In the genomic region with DNA sequence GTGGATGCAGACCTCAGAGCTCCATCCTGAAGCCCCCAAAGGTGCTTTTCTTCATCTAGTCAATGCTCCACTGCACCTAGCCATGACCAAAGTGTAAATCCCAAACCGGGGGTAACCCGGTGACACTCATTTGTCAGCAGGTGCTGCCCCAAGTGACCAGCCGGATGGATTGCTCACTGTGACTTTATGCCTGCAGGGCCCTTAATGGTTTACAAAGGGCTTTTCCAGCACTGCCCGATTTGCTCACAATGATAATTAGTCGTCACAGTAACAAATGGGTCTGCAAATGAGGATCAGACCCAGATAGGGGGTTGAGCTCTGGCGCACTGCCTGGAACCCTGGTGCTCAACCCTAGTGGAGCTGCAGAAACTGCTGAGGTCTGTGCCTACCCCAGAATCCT, we compare ENCODE assay signal across 13 cellular contexts. TPM values are rescaled to one million over a fixed set of nuclear protein-coding genes. Genes with fewer than 3 reads are reported as not detected.
DNase-seq lines count a peak whose midpoint lies in the region; ATAC-seq lines count a peak whose summit lies in the region.
"Had no signal": no experiment of that assay in that cellular context is flagged by ENCODE, and none has a peak within 500 bp of the region (broad histone marks: within the 10 kb centered on the region; RNA-seq: fewer than 3 reads in every experiment).

No MANE protein-coding gene starts in this region.

- no peaks in the 10 kb centered on the region for H3K27me3 Mint-ChIP-seq in activated CD4-positive, alpha-beta memory T cell treated with anti-CD3 and anti-CD28 coated beads, Interleukin-2, amount 10 ng/mL, durations not matched to agents 7 days and 5 days

- no peak overlapping the region for H3K4me3 Mint-ChIP-seq in activated CD4-positive, alpha-beta memory T cell treated with anti-CD3 and anti-CD28 coated beads, Interleukin-2, amount 10 ng/mL, durations not matched to agents 7 days and 5 days

- CTCF ChIA-PET in activated CD4-positive, alpha-beta memory T cell treated with anti-CD3 and anti-CD28 coated beads, Interleukin-2, amount 10 ng/mL, durations not matched to agents 7 days and 5 days (lab: Charles Lee) = interaction anchor here (0.6 to 6.6 kb wide), 3 partner anchors 9 to 29 kb away, joined by 3 to 35 read pairs (median 3); no protein-coding TSS in a partner anchor

- H3K36me3 Mint-ChIP-seq in activated CD4-positive, alpha-beta memory T cell treated with anti-CD3 and anti-CD28 coated beads, Interleukin-2, amount 10 ng/mL, durations not matched to agents 7 days and 5 days (ENCODE audit: low read depth) = peaks cover 46% of the 10 kb centered on the region

- peak; percentile 50 for DNase-seq in activated CD8-positive, alpha-beta memory T cell treated with anti-CD3 and anti-CD28 coated beads, Interleukin-2, amount 50 U/mL, for 48 hours
- DNase-seq in activated CD8-positive, alpha-beta memory T cell treated with anti-CD3 and anti-CD28 coated beads, Interleukin-2, amount 50 U/mL, for 4 hours = no peak
- DNase-seq in M059J (ENCODE audit: low read depth) = peak; percentile 22
- DNase-seq in activated CD4-positive, alpha-beta memory T cell treated with anti-CD3 and anti-CD28 coated beads, Interleukin-2, amount 10 ng/mL, durations not matched to agents 7 days and 5 days = peak; percentile 15
- DNase-seq in posterior vena cava (ENCODE audit: low spot score) = peak; percentile 58
- DNase-seq in superior temporal gyrus (ENCODE audit: extremely low spot score) = no peak
- no peak for DNase-seq in Right ventricle myocardium inferior (ENCODE audit: missing footprints)
- DNase-seq in putamen (ENCODE audit: low spot score) = no peak
- DNase-seq: left ventricle myocardium inferior; NCI-H1930; NCI-H524; stimulated activated CD4-positive, alpha-beta T cell treated with anti-CD3 and anti-CD28 coated beads, Interleukin-1b, Interleukin-23, amount 100 ng/mL, for 48 hours had no signal

- peaks cover 85% of the 10 kb centered on the region for H3K4me1 Mint-ChIP-seq in activated CD4-positive, alpha-beta memory T cell treated with anti-CD3 and anti-CD28 coated beads, Interleukin-2, amount 10 ng/mL, durations not matched to agents 7 days and 5 days

- H3K9me3 Mint-ChIP-seq in activated CD4-positive, alpha-beta memory T cell treated with anti-CD3 and anti-CD28 coated beads, Interleukin-2, amount 10 ng/mL, durations not matched to agents 7 days and 5 days = no peaks in the 10 kb centered on the region

- H3K27ac Mint-ChIP-seq in activated CD4-positive, alpha-beta memory T cell treated with anti-CD3 and anti-CD28 coated beads, Interleukin-2, amount 10 ng/mL, durations not matched to agents 7 days and 5 days = peak overlapping the region; percentile 42

- ATAC-seq in Right ventricle myocardium inferior = no peak
- ATAC-seq: right lobe of liver had no signal

- POLR2A ChIA-PET in activated CD4-positive, alpha-beta memory T cell treated with anti-CD3 and anti-CD28 coated beads, Interleukin-2, amount 10 ng/mL, durations not matched to agents 7 days and 5 days (lab: Charles Lee) = interaction anchor here (0.6 to 8.9 kb wide), 8 partner anchors 9 to 69 kb away, joined by 3 to 139 read pairs (median 4); no protein-coding TSS in a partner anchor

- intact Hi-C loops in posterior vena cava (cut with DNase I) = no loop called here
- intact Hi-C loops in Right ventricle myocardium inferior (cut with DNase I) = no loop called here

RNA-seq across cellular contexts. Expression of a gene that starts 45.7 kb away (rescaled TPM):
- not detected in 2 replicates for total RNA-seq in M059J (2014; rRNA removed; shearing (Covaris generic))
- total RNA-seq in activated CD4-positive, alpha-beta memory T cell treated with anti-CD3 and anti-CD28 coated beads, Interleukin-2, amount 10 ng/mL, durations not matched to agents 7 days and 5 days = 100 to 1,000 TPM; 359 to 373 TPM
- total RNA-seq in posterior vena cava = under 1 TPM; 0.52 to 0.60 TPM
- not detected for total RNA-seq in Right ventricle myocardium inferior

Comparison
In these comparisons a context has a peak if more than half of its experiments do, and no peak if none do; other contexts are left out.
1. DNase-seq: peak in activated CD8-positive, alpha-beta memory T cell treated with anti-CD3 and anti-CD28 coated beads, Interleukin-2, amount 50 U/mL, for 48 hours (single experiment), M059J (single experiment), activated CD4-positive, alpha-beta memory T cell treated with anti-CD3 and anti-CD28 coated beads, Interleukin-2, amount 10 ng/mL, durations not matched to agents 7 days and 5 days (single experiment) and posterior vena cava (single experiment); none in activated CD8-positive, alpha-beta memory T cell treated with anti-CD3 and anti-CD28 coated beads, Interleukin-2, amount 50 U/mL, for 4 hours (single experiment), superior temporal gyrus (single experiment), Right ventricle myocardium inferior (single experiment) and putamen (single experiment).
2. RNA of a gene that starts 45.7 kb away (total RNA-seq): 359 to 373 TPM in activated CD4-positive, alpha-beta memory T cell treated with anti-CD3 and anti-CD28 coated beads, Interleukin-2, amount 10 ng/mL, durations not matched to agents 7 days and 5 days; 0.52 to 0.60 TPM in posterior vena cava, not detected in Right ventricle myocardium inferior (single experiment) and not detected in M059J; every median in the first group is over 100 times any median in the second.